18 cellular contexts compared by ENCODE assay signal in genomic region chr1:168845083-168845650, GRCh38.
"Had no signal": no experiment of that assay in that cellular context is flagged by ENCODE, and none has a peak within 500 bp of the region (broad histone marks: within the 10 kb centered on the region; RNA-seq: fewer than 3 reads in every experiment).

No MANE protein-coding gene starts in this region.

- H3K9me3 Mint-ChIP-seq: activated naive CD8-positive, alpha-beta T cell treated with anti-CD3 and anti-CD28 coated beads, Interleukin-2, amount 50 U/mL, for 24 hours; activated T-helper 17 cell treated with anti-CD3 and anti-CD28 coated beads, Interleukin-2, amount 50 U/mL, for 72 hours; dendritic cell treated with granulocyte-macrophage colony-stimulating factor and Interleukin-4, amounts not matched to agents 40 ng/mL and 50 ng/mL, for 4 days; nephron; stimulated activated naive B cell treated with anti-CD40 and anti-IgM and Interleukin-4, amounts not matched to agents 10 μg/mL and 1 μg/mL and 100 μg/mL, for 72 hours had no signal

- H3K4me1 Mint-ChIP-seq: activated naive CD8-positive, alpha-beta T cell treated with anti-CD3 and anti-CD28 coated beads, Interleukin-2, amount 50 U/mL, for 24 hours; activated T-helper 17 cell treated with anti-CD3 and anti-CD28 coated beads, Interleukin-2, amount 50 U/mL, for 72 hours; stimulated activated naive B cell treated with anti-CD40 and anti-IgM and Interleukin-4, amounts not matched to agents 10 μg/mL and 1 μg/mL and 100 μg/mL, for 72 hours had no signal

- H3K36me3 Mint-ChIP-seq: stimulated activated naive B cell treated with anti-CD40 and anti-IgM and Interleukin-4, amounts not matched to agents 10 μg/mL and 1 μg/mL and 100 μg/mL, for 72 hours had no signal

- ATAC-seq: activated naive CD8-positive, alpha-beta T cell treated with anti-CD3 and anti-CD28 coated beads, Interleukin-2, amount 50 U/mL, for 24 hours; activated T-helper 17 cell treated with anti-CD3 and anti-CD28 coated beads, Interleukin-2, amount 50 U/mL, for 72 hours; stimulated activated naive B cell treated with anti-CD40 and anti-IgM and Interleukin-4, amounts not matched to agents 10 μg/mL and 1 μg/mL and 100 μg/mL, for 72 hours had no signal

- DNase-seq: activated CD4-positive, alpha-beta T cell treated with anti-CD3 and anti-CD28 coated beads, Interleukin-2, amount 50 U/mL, for 48 hours; activated CD4-positive, CD25-positive, alpha-beta regulatory T cell treated with anti-CD3 and anti-CD28 coated beads, Interleukin-2, amount 50 U/mL, for 72 hours; activated naive CD4-positive, alpha-beta T cell treated with Interleukin-2 at 50 U/mL for 16 hours; activated naive CD8-positive, alpha-beta T cell treated with anti-CD3 and anti-CD28 coated beads, Interleukin-2, amount 50 U/mL, for 24 hours; aorta; cerebellar nuclear complex; hippocampal formation; mesendoderm; nucleus accumbens; posterior cingulate gyrus; retina; stimulated activated CD4-positive, alpha-beta T cell treated with anti-CD3 and anti-CD28 coated beads, Interleukin-15, amount 100 ng/mL, for 24 hours; stimulated activated CD4-positive, alpha-beta T cell treated with anti-CD3 and anti-CD28 coated beads, Interleukin-4, amount 100 ng/mL, for 1 hour; stimulated activated naive B cell treated with anti-CD40 and anti-IgM and Interleukin-4, amounts not matched to agents 10 μg/mL and 1 μg/mL and 100 μg/mL, for 72 hours; T-helper 2 cell had no signal

- H3K27ac Mint-ChIP-seq: activated naive CD8-positive, alpha-beta T cell treated with anti-CD3 and anti-CD28 coated beads, Interleukin-2, amount 50 U/mL, for 24 hours; activated T-helper 17 cell treated with anti-CD3 and anti-CD28 coated beads, Interleukin-2, amount 50 U/mL, for 72 hours; dendritic cell treated with granulocyte-macrophage colony-stimulating factor and Interleukin-4, amounts not matched to agents 40 ng/mL and 50 ng/mL, for 4 days; nephron; stimulated activated naive B cell treated with anti-CD40 and anti-IgM and Interleukin-4, amounts not matched to agents 10 μg/mL and 1 μg/mL and 100 μg/mL, for 72 hours had no signal

- H3K4me3 Mint-ChIP-seq: activated naive CD8-positive, alpha-beta T cell treated with anti-CD3 and anti-CD28 coated beads, Interleukin-2, amount 50 U/mL, for 24 hours; activated T-helper 17 cell treated with anti-CD3 and anti-CD28 coated beads, Interleukin-2, amount 50 U/mL, for 72 hours; dendritic cell treated with granulocyte-macrophage colony-stimulating factor and Interleukin-4, amounts not matched to agents 40 ng/mL and 50 ng/mL, for 4 days; nephron; stimulated activated naive B cell treated with anti-CD40 and anti-IgM and Interleukin-4, amounts not matched to agents 10 μg/mL and 1 μg/mL and 100 μg/mL, for 72 hours had no signal
